In genomic region chr6:28266962-28267694, GRCh38 we compare ENCODE assay signal across 1 cellular context.
TF ChIP-seq lines count a peak whose summit lies in the region.

Gene ZSCAN26, plus strand, starts transcription at chr6:28267143. Its CDS starts 4,777 bp downstream, at chr6:28271920.

TF ChIP-seq in K562, 482 proteins besides CTCF, POLR2A, EP300 and RAD21 (continued from another document and continues in another):
- TF ChIP-seq, protein P1, sequence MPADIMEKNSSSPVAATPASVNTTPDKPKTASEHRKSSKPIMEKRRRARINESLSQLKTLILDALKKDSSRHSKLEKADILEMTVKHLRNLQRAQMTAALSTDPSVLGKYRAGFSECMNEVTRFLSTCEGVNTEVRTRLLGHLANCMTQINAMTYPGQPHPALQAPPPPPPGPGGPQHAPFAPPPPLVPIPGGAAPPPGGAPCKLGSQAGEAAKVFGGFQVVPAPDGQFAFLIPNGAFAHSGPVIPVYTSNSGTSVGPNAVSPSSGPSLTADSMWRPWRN (IDR thresholded peaks at IDR 0.05; ENCODE audit: low read depth) = no peak
- TF ChIP-seq RFX7 (CRISPR knock-in tag; IDR thresholded peaks at IDR 0.05) (no peak), USF2 (CRISPR knock-in tag; IDR thresholded peaks at IDR 0.05) (no peak), NRF1 (conservative IDR thresholded peaks at IDR 0.05 in 1 of 2, IDR thresholded peaks at IDR 0.05 in 1 of 2) (peak; percentile 14 to 46; a peak in 1 of 4 replicates), L3MBTL2 (IDR thresholded peaks at IDR 0.05) (peak; percentile 89), RCOR1 (IDR thresholded peaks at IDR 0.05; ENCODE audit: borderline replicate concordance in 1 of 2, low read depth in 2 of 2, low read length in 2 of 2) (peak in 1 of 2 experiments; percentile 83; a peak in 2 of 4 replicates), POLR3G (IDR thresholded peaks at IDR 0.05; ENCODE audit: extremely low read depth, insufficient read length, insufficient replicate concordance) (no peak), ZNF24 (IDR thresholded peaks at IDR 0.05) (peak; percentile 33; the same call in 1 of the 2 replicates), CHD2 (IDR thresholded peaks at IDR 0.05; ENCODE audit: low read depth, low read length) (no peak), TEAD2 (tag; IDR thresholded peaks at IDR 0.05) (no peak), SNRNP70 (optimal IDR thresholded peaks at IDR 0.05; ENCODE audit: low read depth, low read length) (no peak), RBM39 (optimal IDR thresholded peaks at IDR 0.05; ENCODE audit: low read depth, low read length) (no peak), ETS2 (tag; IDR thresholded peaks at IDR 0.05; ENCODE audit: borderline replicate concordance, poor library complexity, severe bottlenecking) (no peak), GABPA (tag; conservative IDR thresholded peaks at IDR 0.05; ENCODE audit: low read depth) (peak; percentile 78), ZNF239 (CRISPR knock-in tag; IDR thresholded peaks at IDR 0.05) (0 out of 2 replicates have a peak, but pooled peaks have one; percentile 29), STAT6 (CRISPR knock-in tag; IDR thresholded peaks at IDR 0.05) (peak; percentile 97; the same call in 1 of the 2 replicates), MITF (IDR thresholded peaks at IDR 0.05) (no peak), POLR2AphosphoS5 (IDR thresholded peaks at IDR 0.05; ENCODE audit: control insufficient read depth, insufficient read depth, low read depth, low read length) (peak; percentile 78), RBM34 (IDR thresholded peaks at IDR 0.05; ENCODE audit: borderline replicate concordance, insufficient read depth, low read length) (no peak), NEUROD1 (IDR thresholded peaks at IDR 0.05; ENCODE audit: borderline replicate concordance, low read depth, low read length, partially characterized antibody) (peak; percentile 23), MAFG (tag; conservative IDR thresholded peaks at IDR 0.05) (peak; percentile 50; the same call in 1 of the 2 replicates), ZNF764 (CRISPR knock-in tag; IDR thresholded peaks at IDR 0.05; ENCODE audit: low read depth) (no peak), TRIM24 (IDR thresholded peaks at IDR 0.05) (0 out of 4 replicates have a peak, but pooled peaks of 1 of the 2 experiments have one; percentile 17), ZNF274 (IDR thresholded peaks at IDR 0.05; ENCODE audit: borderline replicate concordance, low read depth, low read length) (no peak), BDP1 (IDR thresholded peaks at IDR 0.05; ENCODE audit: insufficient read depth, insufficient read length) (no peak), NCOR1 (IDR thresholded peaks at IDR 0.05) (0 out of 2 replicates have a peak, but pooled peaks have one; percentile 1), ZNF707 (CRISPR knock-in tag; conservative IDR thresholded peaks at IDR 0.05) (no peak), GATA2 (CRISPR knock-in tag; IDR thresholded peaks at IDR 0.05) (no peak), KLF13 (tag; IDR thresholded peaks at IDR 0.05; ENCODE audit: borderline replicate concordance, low read depth) (peak; percentile 98), HNRNPH1 (optimal IDR thresholded peaks at IDR 0.05; ENCODE audit: low read depth, low read length) (no peak), RERE (CRISPR knock-in tag; IDR thresholded peaks at IDR 0.05; ENCODE audit: borderline replicate concordance) (no peak), CBX5 (IDR thresholded peaks at IDR 0.05; ENCODE audit: borderline replicate concordance, low read depth) (no peak), SRSF3 (IDR thresholded peaks at IDR 0.05; ENCODE audit: insufficient read depth, low read length) (no peak), CEBPG (CRISPR knock-in tag; IDR thresholded peaks at IDR 0.05) (no peak), CEBPG (tag; conservative IDR thresholded peaks at IDR 0.05 in 1 of 2, IDR thresholded peaks at IDR 0.05 in 1 of 2) (no peak), ZNF584 (CRISPR knock-in tag; IDR thresholded peaks at IDR 0.05; ENCODE audit: low read depth) (no peak), PURB (CRISPR knock-in tag; IDR thresholded peaks at IDR 0.05; ENCODE audit: low read depth) (no peak)
- TF ChIP-seq, protein P2, sequence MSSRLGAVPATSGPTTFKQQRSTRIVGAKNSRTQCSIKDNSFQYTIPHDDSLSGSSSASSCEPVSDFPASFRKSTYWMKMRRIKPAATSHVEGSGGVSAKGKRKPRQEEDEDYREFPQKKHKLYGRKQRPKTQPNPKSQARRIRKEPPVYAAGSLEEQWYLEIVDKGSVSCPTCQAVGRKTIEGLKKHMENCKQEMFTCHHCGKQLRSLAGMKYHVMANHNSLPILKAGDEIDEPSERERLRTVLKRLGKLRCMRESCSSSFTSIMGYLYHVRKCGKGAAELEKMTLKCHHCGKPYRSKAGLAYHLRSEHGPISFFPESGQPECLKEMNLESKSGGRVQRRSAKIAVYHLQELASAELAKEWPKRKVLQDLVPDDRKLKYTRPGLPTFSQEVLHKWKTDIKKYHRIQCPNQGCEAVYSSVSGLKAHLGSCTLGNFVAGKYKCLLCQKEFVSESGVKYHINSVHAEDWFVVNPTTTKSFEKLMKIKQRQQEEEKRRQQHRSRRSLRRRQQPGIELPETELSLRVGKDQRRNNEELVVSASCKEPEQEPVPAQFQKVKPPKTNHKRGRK (tag; IDR thresholded peaks at IDR 0.05) = 0 out of 2 replicates have a peak, but pooled peaks have one; percentile 44
- TF ChIP-seq, protein P3, sequence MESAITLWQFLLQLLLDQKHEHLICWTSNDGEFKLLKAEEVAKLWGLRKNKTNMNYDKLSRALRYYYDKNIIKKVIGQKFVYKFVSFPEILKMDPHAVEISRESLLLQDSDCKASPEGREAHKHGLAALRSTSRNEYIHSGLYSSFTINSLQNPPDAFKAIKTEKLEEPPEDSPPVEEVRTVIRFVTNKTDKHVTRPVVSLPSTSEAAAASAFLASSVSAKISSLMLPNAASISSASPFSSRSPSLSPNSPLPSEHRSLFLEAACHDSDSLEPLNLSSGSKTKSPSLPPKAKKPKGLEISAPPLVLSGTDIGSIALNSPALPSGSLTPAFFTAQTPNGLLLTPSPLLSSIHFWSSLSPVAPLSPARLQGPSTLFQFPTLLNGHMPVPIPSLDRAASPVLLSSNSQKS (CRISPR knock-in tag; IDR thresholded peaks at IDR 0.05) = no peak
- TF ChIP-seq, protein P4, sequence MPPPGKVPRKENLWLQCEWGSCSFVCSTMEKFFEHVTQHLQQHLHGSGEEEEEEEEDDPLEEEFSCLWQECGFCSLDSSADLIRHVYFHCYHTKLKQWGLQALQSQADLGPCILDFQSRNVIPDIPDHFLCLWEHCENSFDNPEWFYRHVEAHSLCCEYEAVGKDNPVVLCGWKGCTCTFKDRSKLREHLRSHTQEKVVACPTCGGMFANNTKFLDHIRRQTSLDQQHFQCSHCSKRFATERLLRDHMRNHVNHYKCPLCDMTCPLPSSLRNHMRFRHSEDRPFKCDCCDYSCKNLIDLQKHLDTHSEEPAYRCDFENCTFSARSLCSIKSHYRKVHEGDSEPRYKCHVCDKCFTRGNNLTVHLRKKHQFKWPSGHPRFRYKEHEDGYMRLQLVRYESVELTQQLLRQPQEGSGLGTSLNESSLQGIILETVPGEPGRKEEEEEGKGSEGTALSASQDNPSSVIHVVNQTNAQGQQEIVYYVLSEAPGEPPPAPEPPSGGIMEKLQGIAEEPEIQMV (tag; conservative IDR thresholded peaks at IDR 0.05; ENCODE audit: low read depth) = no peak
- TF ChIP-seq, protein P5, sequence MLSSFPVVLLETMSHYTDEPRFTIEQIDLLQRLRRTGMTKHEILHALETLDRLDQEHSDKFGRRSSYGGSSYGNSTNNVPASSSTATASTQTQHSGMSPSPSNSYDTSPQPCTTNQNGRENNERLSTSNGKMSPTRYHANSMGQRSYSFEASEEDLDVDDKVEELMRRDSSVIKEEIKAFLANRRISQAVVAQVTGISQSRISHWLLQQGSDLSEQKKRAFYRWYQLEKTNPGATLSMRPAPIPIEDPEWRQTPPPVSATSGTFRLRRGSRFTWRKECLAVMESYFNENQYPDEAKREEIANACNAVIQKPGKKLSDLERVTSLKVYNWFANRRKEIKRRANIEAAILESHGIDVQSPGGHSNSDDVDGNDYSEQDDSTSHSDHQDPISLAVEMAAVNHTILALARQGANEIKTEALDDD (IDR thresholded peaks at IDR 0.05) = peak; percentile 54; the same call in 1 of the 2 replicates
- TF ChIP-seq, protein P6, sequence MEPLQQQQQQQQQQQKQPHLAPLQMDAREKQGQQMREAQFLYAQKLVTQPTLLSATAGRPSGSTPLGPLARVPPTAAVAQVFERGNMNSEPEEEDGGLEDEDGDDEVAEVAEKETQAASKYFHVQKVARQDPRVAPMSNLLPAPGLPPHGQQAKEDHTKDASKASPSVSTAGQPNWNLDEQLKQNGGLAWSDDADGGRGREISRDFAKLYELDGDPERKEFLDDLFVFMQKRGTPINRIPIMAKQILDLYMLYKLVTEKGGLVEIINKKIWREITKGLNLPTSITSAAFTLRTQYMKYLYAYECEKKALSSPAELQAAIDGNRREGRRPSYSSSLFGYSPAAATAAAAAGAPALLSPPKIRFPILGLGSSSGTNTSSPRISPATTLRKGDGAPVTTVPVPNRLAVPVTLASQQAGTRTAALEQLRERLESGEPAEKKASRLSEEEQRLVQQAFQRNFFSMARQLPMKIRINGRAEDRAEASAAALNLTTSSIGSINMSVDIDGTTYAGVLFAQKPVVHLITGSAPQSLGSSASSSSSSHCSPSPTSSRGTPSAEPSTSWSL (CRISPR knock-in tag; IDR thresholded peaks at IDR 0.05; ENCODE audit: borderline replicate concordance) = no peak
